Comparison of ENCODE assay signal across 9 cellular contexts in the genomic region with DNA sequence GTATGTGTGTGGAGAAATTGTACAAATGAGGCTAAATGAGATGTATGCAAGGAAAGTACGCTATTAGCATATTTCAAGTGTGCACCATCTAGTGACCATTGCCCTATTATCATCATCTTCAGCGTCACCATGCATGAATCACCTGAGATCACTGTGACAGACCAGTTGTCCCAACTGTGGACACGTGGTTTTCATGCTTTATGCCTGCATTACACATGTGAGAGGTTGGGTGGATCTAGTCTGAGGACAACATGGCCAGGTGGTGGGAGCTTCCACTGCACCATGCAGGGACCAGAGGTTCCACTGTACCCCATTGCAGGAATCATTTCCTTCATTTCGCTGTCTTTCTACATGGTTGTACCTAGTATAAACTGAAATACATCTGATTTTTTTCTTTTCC.
"Had no signal": no experiment of that assay in that cellular context is flagged by ENCODE, and none has a peak within 500 bp of the region (broad histone marks: within the 10 kb centered on the region; RNA-seq: fewer than 3 reads in every experiment).

No MANE protein-coding gene starts in this region.

- H3K4me3 ChIP-seq: GM23248, HAP-1, K562 had no signal

- H3K27ac ChIP-seq: GM23248 had no signal

- FAIRE-seq: K562 had no signal

- H2AFZ ChIP-seq: GM23248 had no signal

- H3K9me3 ChIP-seq: HAP-1 had no signal

- ATAC-seq: HCT116, K562 had no signal

- H3K9ac ChIP-seq: GM23248 had no signal

- H3K36me3 ChIP-seq: HAP-1 had no signal

- H3K4me1 ChIP-seq: HAP-1 had no signal

- DNase-seq: GM23248, GOT3, H7, HFFc6, IMR-90, KG1 had no signal
